ENCODE assay signal across 26 cellular contexts in the genomic region with DNA sequence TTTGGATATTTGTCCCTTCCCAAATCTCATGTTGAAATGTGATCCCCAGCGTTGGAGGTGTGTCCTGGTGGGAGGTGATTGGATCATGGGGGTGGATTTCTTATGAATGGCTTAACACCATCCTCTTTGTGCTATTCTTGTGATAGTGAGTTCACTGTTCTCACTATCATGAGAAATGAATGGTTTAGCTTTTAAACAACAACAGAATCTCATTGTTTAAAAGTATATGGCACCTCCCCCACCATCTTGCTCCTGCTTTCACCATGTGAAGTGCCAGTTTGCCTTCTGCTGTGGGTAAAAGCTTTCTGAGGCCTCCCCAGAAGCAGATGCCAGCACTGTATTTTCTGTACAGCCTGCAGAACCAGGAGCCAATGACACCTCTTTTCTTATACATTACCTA.
"Had no signal": no experiment of that assay in that cellular context is flagged by ENCODE, and none has a peak within 500 bp of the region (broad histone marks: within the 10 kb centered on the region; RNA-seq: fewer than 3 reads in every experiment).

No MANE protein-coding gene starts in this region.

- ATAC-seq: activated CD8-positive, alpha-beta T cell treated with anti-CD3 and anti-CD28 coated beads for 36 hours; activated naive CD8-positive, alpha-beta T cell treated with anti-CD3 and anti-CD28 coated beads, Interleukin-2, amount 50 U/mL, for 24 hours; body of pancreas; esophagus mucosa; gastrocnemius medialis; WTC11 had no signal

- DNase-seq: activated CD4-positive, alpha-beta T cell treated with anti-CD3 and anti-CD28 coated beads for 1 hour; activated CD4-positive, alpha-beta T cell treated with anti-CD3 and anti-CD28 coated beads for 4 hours; activated CD4-positive, alpha-beta T cell treated with anti-CD3 and anti-CD28 coated beads, Interleukin-2, amount 10 ng/mL, durations not matched to agents 7 days and 5 days; activated CD4-positive, alpha-beta T cell treated with anti-CD3 and anti-CD28 coated beads, Interleukin-2, amount 50 U/mL, for 4 hours; activated CD8-positive, alpha-beta memory T cell treated with anti-CD3 and anti-CD28 coated beads for 24 hours; activated CD8-positive, alpha-beta memory T cell treated with anti-CD3 and anti-CD28 coated beads, Interleukin-2, amount 50 U/mL, for 4 hours; activated CD8-positive, alpha-beta T cell treated with anti-CD3 and anti-CD28 coated beads for 36 hours; activated effector memory CD4-positive, alpha-beta T cell treated with anti-CD3 and anti-CD28 coated beads, Interleukin-2, amount 50 U/mL, for 16 hours; activated naive CD4-positive, alpha-beta T cell treated with anti-CD3 and anti-CD28 coated beads for 36 hours; activated naive CD8-positive, alpha-beta T cell treated with anti-CD3 and anti-CD28 coated beads for 36 hours; activated naive CD8-positive, alpha-beta T cell treated with anti-CD3 and anti-CD28 coated beads, Interleukin-2, amount 50 U/mL, for 24 hours; activated T-cell treated with anti-CD3 and anti-CD28 coated beads, Interleukin-2, amount 50 U/mL, for 1 hour; activated T-cell treated with anti-CD3 and anti-CD28 coated beads, Interleukin-2, amount 50 U/mL, for 48 hours; adrenal gland; amygdala; aorta; body of pancreas; central memory CD4-positive, alpha-beta T cell; cerebellar nuclear complex; colonic mucosa; effector CD8-positive, alpha-beta T cell; foreskin fibroblast; gastrocnemius medialis; T-helper 2 cell had no signal
